1 cellular context compared by ENCODE assay signal in the genomic region with DNA sequence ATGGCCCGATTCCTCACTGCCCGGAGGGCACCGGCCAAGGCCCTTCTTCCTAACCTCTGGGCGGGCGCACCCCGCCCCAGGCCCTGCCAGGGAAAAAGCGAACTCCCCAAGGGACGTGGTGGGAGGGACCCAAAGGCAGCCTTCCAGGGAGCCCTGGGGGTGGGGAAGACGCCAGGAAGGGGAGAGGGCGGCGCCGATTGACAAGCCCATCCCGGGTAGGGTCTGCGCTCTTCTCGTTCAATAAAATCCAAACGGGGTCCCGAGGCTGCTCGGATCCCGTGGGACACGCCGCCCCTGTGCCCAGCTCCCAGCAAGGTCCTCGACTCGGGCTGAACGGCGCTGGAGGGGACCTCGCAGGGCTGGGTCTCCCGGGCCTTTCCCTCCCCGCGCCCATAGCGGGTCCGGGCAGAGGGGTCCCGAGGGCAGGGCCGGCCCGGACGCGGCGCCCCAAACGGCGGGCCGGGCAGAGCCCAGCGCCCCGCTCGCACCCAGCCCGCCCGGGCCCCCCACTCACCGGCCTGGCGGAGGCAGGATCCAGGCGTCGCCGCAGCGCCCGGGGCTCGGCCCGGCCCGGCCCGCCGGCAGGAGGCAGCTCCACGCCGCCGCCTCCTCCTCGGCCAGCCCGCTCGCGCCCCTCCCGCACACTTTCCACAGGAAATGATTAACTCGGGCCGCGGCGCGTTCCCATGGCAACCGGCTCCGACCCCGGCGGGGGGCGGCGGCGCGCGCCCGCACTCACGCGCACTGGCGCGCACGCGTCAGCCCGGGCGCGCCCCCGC.
TF ChIP-seq lines count a peak whose summit lies in the region.

A gene with protein sequence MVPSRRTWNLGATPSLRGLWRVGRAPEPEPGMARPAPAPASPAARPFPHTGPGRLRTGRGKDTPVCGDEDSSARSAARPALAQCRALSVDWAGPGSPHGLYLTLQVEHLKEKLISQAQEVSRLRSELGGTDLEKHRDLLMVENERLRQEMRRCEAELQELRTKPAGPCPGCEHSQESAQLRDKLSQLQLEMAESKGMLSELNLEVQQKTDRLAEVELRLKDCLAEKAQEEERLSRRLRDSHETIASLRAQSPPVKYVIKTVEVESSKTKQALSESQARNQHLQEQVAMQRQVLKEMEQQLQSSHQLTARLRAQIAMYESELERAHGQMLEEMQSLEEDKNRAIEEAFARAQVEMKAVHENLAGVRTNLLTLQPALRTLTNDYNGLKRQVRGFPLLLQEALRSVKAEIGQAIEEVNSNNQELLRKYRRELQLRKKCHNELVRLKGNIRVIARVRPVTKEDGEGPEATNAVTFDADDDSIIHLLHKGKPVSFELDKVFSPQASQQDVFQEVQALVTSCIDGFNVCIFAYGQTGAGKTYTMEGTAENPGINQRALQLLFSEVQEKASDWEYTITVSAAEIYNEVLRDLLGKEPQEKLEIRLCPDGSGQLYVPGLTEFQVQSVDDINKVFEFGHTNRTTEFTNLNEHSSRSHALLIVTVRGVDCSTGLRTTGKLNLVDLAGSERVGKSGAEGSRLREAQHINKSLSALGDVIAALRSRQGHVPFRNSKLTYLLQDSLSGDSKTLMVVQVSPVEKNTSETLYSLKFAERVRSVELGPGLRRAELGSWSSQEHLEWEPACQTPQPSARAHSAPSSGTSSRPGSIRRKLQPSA (minus strand): TSS at position 636 of the 779 bp plus-strand sequence. CDS start 4,248 bp downstream, outside the sequence.

TF ChIP-seq in HepG2, 621 proteins besides CTCF, POLR2A, EP300 and RAD21 (continues in another document):
- TF ChIP-seq ZNF552 (CRISPR knock-in tag; IDR thresholded peaks at IDR 0.05; ENCODE audit: borderline replicate concordance) (no peak), SMARCC2 (IDR thresholded peaks at IDR 0.05) (no peak), ZNF230 (CRISPR knock-in tag; IDR thresholded peaks at IDR 0.05) (no peak), SIN3A (IDR thresholded peaks at IDR 0.05; ENCODE audit: borderline replicate concordance, low read depth, low read length) (peak; percentile 92; the same call in 1 of the 2 replicates), KLF9 (CRISPR knock-in tag; IDR thresholded peaks at IDR 0.05; ENCODE audit: low read depth) (no peak), ZNF260 (CRISPR knock-in tag; IDR thresholded peaks at IDR 0.05; ENCODE audit: borderline replicate concordance, low read depth) (no peak), ZNF607 (CRISPR knock-in tag; IDR thresholded peaks at IDR 0.05; ENCODE audit: borderline replicate concordance) (peak; percentile 22; the same call in 1 of the 2 replicates), SPEN (CRISPR knock-in tag; IDR thresholded peaks at IDR 0.05; ENCODE audit: low read depth) (no peak), NCOR1 (IDR thresholded peaks at IDR 0.05; ENCODE audit: borderline replicate concordance, low read length) (no peak), ZNF335 (CRISPR knock-in tag; IDR thresholded peaks at IDR 0.05) (0 out of 2 replicates have a peak, but pooled peaks have one; percentile 48), TBX2 (CRISPR knock-in tag; IDR thresholded peaks at IDR 0.05; ENCODE audit: borderline replicate concordance) (peak; percentile 41; the same call in 1 of the 2 replicates), MAFK (conservative IDR thresholded peaks at IDR 0.05 in 1 of 2, IDR thresholded peaks at IDR 0.05 in 1 of 2; ENCODE audit: low read length in 2 of 2) (no peak), NR2C2 (CRISPR knock-in tag; IDR thresholded peaks at IDR 0.05; ENCODE audit: borderline replicate concordance) (peak; percentile 3; the same call in 1 of the 2 replicates), EZH2 (conservative IDR thresholded peaks at IDR 0.05; ENCODE audit: low read depth, low read length) (no peak), NPAS2 (CRISPR knock-in tag; IDR thresholded peaks at IDR 0.05; ENCODE audit: borderline replicate concordance) (no peak), ZNF850 (CRISPR knock-in tag; conservative IDR thresholded peaks at IDR 0.05) (no peak), ZNF317 (CRISPR knock-in tag; IDR thresholded peaks at IDR 0.05) (0 out of 2 replicates have a peak, but pooled peaks have one; percentile 23), SNAI1 (CRISPR knock-in tag; IDR thresholded peaks at IDR 0.05; ENCODE audit: borderline replicate concordance) (no peak), ZNF589 (CRISPR knock-in tag; conservative IDR thresholded peaks at IDR 0.05) (no peak; the same call in 1 of the 2 replicates), ZNF253 (CRISPR knock-in tag; IDR thresholded peaks at IDR 0.05; ENCODE audit: borderline replicate concordance) (no peak), ZNF160 (CRISPR knock-in tag; IDR thresholded peaks at IDR 0.05) (no peak), ATF1 (CRISPR knock-in tag; IDR thresholded peaks at IDR 0.05) (no peak), ZMYM2 (CRISPR knock-in tag; IDR thresholded peaks at IDR 0.05) (no peak), ATM (IDR thresholded peaks at IDR 0.05; ENCODE audit: borderline replicate concordance) (no peak), ZNF441 (CRISPR knock-in tag; IDR thresholded peaks at IDR 0.05; ENCODE audit: borderline replicate concordance) (peak; percentile 55; the same call in 1 of the 2 replicates), ZNF83 (CRISPR knock-in tag; IDR thresholded peaks at IDR 0.05; ENCODE audit: borderline replicate concordance) (no peak), ZNF329 (CRISPR knock-in tag; IDR thresholded peaks at IDR 0.05; ENCODE audit: low read depth) (0 out of 2 replicates have a peak, but pooled peaks have one; percentile 27), CC2D1A (CRISPR knock-in tag; IDR thresholded peaks at IDR 0.05) (no peak), RELA (CRISPR knock-in tag; IDR thresholded peaks at IDR 0.05) (no peak), TSC22D2 (CRISPR knock-in tag; IDR thresholded peaks at IDR 0.05; ENCODE audit: borderline replicate concordance) (no peak), MLLT10 (CRISPR knock-in tag; IDR thresholded peaks at IDR 0.05) (no peak), SMAD3 (CRISPR knock-in tag; IDR thresholded peaks at IDR 0.05) (no peak), ZNF274 (CRISPR knock-in tag; IDR thresholded peaks at IDR 0.05) (peak; percentile 44; the same call in 1 of the 2 replicates), ZNF546 (CRISPR knock-in tag; conservative IDR thresholded peaks at IDR 0.05) (no peak; the same call in 1 of the 2 replicates)
- TF ChIP-seq, protein P1, sequence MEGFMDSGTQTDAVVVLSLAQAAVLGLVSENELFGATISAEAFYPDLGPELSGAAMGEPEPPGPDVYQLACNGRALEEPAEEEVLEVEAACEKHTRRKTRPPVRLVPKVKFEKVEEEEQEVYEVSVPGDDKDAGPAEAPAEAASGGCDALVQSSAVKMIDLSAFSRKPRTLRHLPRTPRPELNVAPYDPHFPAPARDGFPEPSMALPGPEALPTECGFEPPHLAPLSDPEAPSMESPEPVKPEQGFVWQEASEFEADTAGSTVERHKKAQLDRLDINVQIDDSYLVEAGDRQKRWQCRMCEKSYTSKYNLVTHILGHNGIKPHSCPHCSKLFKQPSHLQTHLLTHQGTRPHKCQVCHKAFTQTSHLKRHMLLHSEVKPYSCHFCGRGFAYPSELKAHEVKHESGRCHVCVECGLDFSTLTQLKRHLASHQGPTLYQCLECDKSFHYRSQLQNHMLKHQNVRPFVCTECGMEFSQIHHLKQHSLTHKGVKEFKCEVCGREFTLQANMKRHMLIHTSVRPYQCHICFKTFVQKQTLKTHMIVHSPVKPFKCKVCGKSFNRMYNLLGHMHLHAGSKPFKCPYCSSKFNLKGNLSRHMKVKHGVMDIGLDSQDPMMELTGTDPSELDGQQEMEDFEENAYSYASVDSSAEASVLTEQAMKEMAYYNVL (CRISPR knock-in tag; IDR thresholded peaks at IDR 0.05; ENCODE audit: borderline replicate concordance), result no peak
- TF ChIP-seq, protein P2, sequence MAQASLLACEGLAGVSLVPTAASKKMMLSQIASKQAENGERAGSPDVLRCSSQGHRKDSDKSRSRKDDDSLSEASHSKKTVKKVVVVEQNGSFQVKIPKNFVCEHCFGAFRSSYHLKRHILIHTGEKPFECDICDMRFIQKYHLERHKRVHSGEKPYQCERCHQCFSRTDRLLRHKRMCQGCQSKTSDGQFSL (CRISPR knock-in tag; IDR thresholded peaks at IDR 0.05), result no peak
- TF ChIP-seq, protein P3, sequence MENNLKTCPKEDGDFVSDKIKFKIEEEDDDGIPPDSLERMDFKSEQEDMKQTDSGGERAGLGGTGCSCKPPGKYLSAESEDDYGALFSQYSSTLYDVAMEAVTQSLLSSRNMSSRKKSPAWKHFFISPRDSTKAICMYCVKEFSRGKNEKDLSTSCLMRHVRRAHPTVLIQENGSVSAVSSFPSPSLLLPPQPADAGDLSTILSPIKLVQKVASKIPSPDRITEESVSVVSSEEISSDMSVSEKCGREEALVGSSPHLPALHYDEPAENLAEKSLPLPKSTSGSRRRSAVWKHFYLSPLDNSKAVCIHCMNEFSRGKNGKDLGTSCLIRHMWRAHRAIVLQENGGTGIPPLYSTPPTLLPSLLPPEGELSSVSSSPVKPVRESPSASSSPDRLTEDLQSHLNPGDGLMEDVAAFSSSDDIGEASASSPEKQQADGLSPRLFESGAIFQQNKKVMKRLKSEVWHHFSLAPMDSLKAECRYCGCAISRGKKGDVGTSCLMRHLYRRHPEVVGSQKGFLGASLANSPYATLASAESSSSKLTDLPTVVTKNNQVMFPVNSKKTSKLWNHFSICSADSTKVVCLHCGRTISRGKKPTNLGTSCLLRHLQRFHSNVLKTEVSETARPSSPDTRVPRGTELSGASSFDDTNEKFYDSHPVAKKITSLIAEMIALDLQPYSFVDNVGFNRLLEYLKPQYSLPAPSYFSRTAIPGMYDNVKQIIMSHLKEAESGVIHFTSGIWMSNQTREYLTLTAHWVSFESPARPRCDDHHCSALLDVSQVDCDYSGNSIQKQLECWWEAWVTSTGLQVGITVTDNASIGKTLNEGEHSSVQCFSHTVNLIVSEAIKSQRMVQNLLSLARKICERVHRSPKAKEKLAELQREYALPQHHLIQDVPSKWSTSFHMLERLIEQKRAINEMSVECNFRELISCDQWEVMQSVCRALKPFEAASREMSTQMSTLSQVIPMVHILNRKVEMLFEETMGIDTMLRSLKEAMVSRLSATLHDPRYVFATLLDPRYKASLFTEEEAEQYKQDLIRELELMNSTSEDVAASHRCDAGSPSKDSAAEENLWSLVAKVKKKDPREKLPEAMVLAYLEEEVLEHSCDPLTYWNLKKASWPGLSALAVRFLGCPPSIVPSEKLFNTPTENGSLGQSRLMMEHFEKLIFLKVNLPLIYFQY (CRISPR knock-in tag; IDR thresholded peaks at IDR 0.05; ENCODE audit: borderline replicate concordance), result peak; percentile 80; the same call in 1 of the 2 replicates
- TF ChIP-seq, protein P4, sequence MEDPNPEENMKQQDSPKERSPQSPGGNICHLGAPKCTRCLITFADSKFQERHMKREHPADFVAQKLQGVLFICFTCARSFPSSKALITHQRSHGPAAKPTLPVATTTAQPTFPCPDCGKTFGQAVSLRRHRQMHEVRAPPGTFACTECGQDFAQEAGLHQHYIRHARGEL (CRISPR knock-in tag; IDR thresholded peaks at IDR 0.05), result peak; percentile 77; the same call in 1 of the 2 replicates
- TF ChIP-seq, protein P5, sequence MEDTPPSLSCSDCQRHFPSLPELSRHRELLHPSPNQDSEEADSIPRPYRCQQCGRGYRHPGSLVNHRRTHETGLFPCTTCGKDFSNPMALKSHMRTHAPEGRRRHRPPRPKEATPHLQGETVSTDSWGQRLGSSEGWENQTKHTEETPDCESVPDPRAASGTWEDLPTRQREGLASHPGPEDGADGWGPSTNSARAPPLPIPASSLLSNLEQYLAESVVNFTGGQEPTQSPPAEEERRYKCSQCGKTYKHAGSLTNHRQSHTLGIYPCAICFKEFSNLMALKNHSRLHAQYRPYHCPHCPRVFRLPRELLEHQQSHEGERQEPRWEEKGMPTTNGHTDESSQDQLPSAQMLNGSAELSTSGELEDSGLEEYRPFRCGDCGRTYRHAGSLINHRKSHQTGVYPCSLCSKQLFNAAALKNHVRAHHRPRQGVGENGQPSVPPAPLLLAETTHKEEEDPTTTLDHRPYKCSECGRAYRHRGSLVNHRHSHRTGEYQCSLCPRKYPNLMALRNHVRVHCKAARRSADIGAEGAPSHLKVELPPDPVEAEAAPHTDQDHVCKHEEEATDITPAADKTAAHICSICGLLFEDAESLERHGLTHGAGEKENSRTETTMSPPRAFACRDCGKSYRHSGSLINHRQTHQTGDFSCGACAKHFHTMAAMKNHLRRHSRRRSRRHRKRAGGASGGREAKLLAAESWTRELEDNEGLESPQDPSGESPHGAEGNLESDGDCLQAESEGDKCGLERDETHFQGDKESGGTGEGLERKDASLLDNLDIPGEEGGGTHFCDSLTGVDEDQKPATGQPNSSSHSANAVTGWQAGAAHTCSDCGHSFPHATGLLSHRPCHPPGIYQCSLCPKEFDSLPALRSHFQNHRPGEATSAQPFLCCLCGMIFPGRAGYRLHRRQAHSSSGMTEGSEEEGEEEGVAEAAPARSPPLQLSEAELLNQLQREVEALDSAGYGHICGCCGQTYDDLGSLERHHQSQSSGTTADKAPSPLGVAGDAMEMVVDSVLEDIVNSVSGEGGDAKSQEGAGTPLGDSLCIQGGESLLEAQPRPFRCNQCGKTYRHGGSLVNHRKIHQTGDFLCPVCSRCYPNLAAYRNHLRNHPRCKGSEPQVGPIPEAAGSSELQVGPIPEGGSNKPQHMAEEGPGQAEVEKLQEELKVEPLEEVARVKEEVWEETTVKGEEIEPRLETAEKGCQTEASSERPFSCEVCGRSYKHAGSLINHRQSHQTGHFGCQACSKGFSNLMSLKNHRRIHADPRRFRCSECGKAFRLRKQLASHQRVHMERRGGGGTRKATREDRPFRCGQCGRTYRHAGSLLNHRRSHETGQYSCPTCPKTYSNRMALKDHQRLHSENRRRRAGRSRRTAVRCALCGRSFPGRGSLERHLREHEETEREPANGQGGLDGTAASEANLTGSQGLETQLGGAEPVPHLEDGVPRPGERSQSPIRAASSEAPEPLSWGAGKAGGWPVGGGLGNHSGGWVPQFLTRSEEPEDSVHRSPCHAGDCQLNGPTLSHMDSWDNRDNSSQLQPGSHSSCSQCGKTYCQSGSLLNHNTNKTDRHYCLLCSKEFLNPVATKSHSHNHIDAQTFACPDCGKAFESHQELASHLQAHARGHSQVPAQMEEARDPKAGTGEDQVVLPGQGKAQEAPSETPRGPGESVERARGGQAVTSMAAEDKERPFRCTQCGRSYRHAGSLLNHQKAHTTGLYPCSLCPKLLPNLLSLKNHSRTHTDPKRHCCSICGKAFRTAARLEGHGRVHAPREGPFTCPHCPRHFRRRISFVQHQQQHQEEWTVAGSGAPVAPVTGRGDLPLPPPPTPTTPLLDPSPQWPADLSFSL (CRISPR knock-in tag; IDR thresholded peaks at IDR 0.05), result no peak
- TF ChIP-seq, protein P6, sequence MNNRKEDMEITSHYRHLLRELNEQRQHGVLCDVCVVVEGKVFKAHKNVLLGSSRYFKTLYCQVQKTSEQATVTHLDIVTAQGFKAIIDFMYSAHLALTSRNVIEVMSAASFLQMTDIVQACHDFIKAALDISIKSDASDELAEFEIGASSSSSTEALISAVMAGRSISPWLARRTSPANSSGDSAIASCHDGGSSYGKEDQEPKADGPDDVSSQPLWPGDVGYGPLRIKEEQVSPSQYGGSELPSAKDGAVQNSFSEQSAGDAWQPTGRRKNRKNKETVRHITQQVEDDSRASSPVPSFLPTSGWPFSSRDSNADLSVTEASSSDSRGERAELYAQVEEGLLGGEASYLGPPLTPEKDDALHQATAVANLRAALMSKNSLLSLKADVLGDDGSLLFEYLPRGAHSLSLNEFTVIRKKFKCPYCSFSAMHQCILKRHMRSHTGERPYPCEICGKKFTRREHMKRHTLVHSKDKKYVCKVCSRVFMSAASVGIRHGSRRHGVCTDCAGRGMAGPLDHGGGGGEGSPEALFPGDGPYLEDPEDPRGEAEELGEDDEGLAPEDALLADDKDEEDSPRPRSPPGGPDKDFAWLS (CRISPR knock-in tag; IDR thresholded peaks at IDR 0.05; ENCODE audit: borderline replicate concordance), result no peak
